9 cellular contexts compared by ENCODE assay signal in the genomic region with DNA sequence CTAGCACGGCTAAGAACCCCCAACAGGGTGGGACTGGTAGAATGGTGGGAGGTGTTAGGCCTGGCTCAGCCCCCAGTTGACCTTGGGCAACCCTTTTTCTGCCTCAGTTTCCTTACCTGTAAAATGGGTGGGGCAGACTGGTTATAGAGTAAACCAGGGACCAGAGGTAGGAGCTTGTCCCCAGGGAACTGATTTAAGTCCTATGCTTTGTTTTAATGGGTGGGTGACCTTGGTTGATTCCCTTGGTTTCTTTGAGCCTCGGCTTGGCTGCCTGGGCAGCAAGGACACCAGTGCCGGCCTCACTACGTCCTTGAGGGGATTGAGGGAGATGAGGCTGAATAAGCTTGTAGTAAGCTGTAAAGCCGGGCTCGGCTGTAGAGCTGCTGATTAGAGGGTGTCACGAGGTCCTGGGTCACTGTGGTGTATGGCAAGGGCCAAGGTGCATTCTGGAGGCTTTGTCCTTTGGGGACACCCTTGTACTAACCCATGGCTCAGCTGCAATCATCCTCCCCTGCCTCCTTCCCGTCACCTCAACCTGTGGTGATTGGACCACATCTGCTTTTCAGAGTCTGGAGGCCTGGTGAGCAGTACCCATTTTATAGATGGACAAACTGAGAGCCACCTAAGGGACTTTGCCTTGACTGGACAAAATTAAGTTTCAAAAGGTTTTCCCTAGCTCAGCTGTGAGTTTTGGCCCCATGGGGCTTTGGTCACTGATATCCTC. TPM values are rescaled to one million over a fixed set of nuclear protein-coding genes. Genes with fewer than 3 reads are reported as not detected.
DNase-seq lines count a peak whose midpoint lies in the region; ATAC-seq and TF ChIP-seq lines count a peak whose summit lies in the region.
"Had no signal": no experiment of that assay in that cellular context is flagged by ENCODE, and none has a peak within 500 bp of the region (broad histone marks: within the 10 kb centered on the region; RNA-seq: fewer than 3 reads in every experiment).

No MANE protein-coding gene starts in this region.

- peak overlapping the region; percentile 99 for H3K4me3 Mint-ChIP-seq in activated CD4-positive, alpha-beta T cell treated with anti-CD3 and anti-CD28 coated beads, Interleukin-2, amount 10 ng/mL, durations not matched to agents 24 days and 14 days
- H3K4me3 Mint-ChIP-seq in activated B cell treated with CpG ODN at 0.5 μM for 24 hours: peak overlapping the region; percentile 94

- no peak for ATAC-seq in activated B cell treated with CpG ODN at 0.5 μM for 24 hours (ENCODE audit: low read depth)
- ATAC-seq in GM21786 (IDR thresholded peaks at IDR 0.05; ENCODE audit: unreplicated experiment): no peak
- no peak for ATAC-seq in omental fat pad (ENCODE audit: low FRiP score)

- H3K4me1 ChIP-seq in iPS-20b (ENCODE audit: insufficient read depth, low read length): peaks cover 15% of the 10 kb centered on the region
- peaks cover 8 to 54% (median 42%) of the 10 kb centered on the region in 5 donors for H3K4me1 ChIP-seq in subcutaneous abdominal adipose tissue (ENCODE audit: control insufficient read depth in 5 of 5, insufficient read depth in 5 of 5, low read length in 5 of 5)

- CTCF ChIA-PET in activated B cell treated with CpG ODN at 0.5 μM for 24 hours (lab: Charles Lee): interaction anchor here (0.8 to 3.0 kb wide), 4 partner anchors 19 to 56 kb away, joined by 3 to 22 read pairs (median 4); no protein-coding TSS in a partner anchor

- DNase-seq in activated CD4-positive, alpha-beta T cell treated with anti-CD3 and anti-CD28 coated beads, Interleukin-2, amount 10 ng/mL, durations not matched to agents 24 days and 14 days: no peak
- no peak for DNase-seq in activated CD4-positive, alpha-beta T cell treated with anti-CD3 and anti-CD28 coated beads, Interleukin-2, amount 50 U/mL, for 4 hours
- DNase-seq in activated B cell treated with CpG ODN at 0.5 μM for 24 hours: no peak
- DNase-seq in AG20443 (ENCODE audit: low spot score): no peak
- DNase-seq in omental fat pad (ENCODE audit: low spot score): no peak

- POLR2A ChIA-PET in activated B cell treated with CpG ODN at 0.5 μM for 24 hours (lab: Charles Lee): interaction anchor here (1.2 to 16.3 kb wide), 2 partner anchors 23 to 226 kb away, joined by 3 to 377 read pairs; a partner anchor contains a TSS

- H3K27ac Mint-ChIP-seq in activated CD4-positive, alpha-beta T cell treated with anti-CD3 and anti-CD28 coated beads, Interleukin-2, amount 10 ng/mL, durations not matched to agents 24 days and 14 days: peak overlapping the region; percentile 40
- peak overlapping the region; percentile 59 for H3K27ac Mint-ChIP-seq in activated B cell treated with CpG ODN at 0.5 μM for 24 hours

- H3K9me3 Mint-ChIP-seq in activated CD4-positive, alpha-beta T cell treated with anti-CD3 and anti-CD28 coated beads, Interleukin-2, amount 10 ng/mL, durations not matched to agents 24 days and 14 days: no peaks in the 10 kb centered on the region
- no peaks in the 10 kb centered on the region for H3K9me3 Mint-ChIP-seq in activated B cell treated with CpG ODN at 0.5 μM for 24 hours

- no peaks in the 10 kb centered on the region for H3K9me3 ChIP-seq in iPS-20b (ENCODE audit: insufficient read depth, low read depth, low read length)
- H3K9me3 ChIP-seq in subcutaneous abdominal adipose tissue (ENCODE audit: control insufficient read depth in 5 of 5, low read length in 5 of 5): no peaks in the 10 kb centered on the region

- H3K27me3 ChIP-seq in iPS-20b (ENCODE audit: insufficient read depth, low read length) (peaks cover 4% of the 10 kb centered on the region; the same call in 1 of the 2 replicates), subcutaneous abdominal adipose tissue (ENCODE audit: control insufficient read depth in 5 of 5, insufficient read depth in 4 of 5, low read length in 5 of 5) (peaks cover 0 to 31% (median 6%) of the 10 kb centered on the region in 5 donors)

- H3K27ac ChIP-seq in iPS-20b (ENCODE audit: low read length) (no peak overlapping the region), subcutaneous abdominal adipose tissue (ENCODE audit: low read depth, low read length) (no peak overlapping the region)
- H3K27ac ChIP-seq: C4-2B had no signal

- H3K36me3 ChIP-seq in iPS-20b (ENCODE audit: insufficient read depth, low read depth, low read length) (peaks cover 7% of the 10 kb centered on the region; the same call in 1 of the 2 replicates), subcutaneous abdominal adipose tissue (ENCODE audit: control insufficient read depth in 5 of 5, insufficient read depth in 5 of 5, low read length in 5 of 5) (no peaks in the 10 kb centered on the region)

- H3K9ac ChIP-seq in iPS-20b (ENCODE audit: low read depth, low read length): peak overlapping the region; percentile 5; the same call in 1 of the 2 replicates
- H3K9ac ChIP-seq in subcutaneous abdominal adipose tissue (ENCODE audit: low read length in 5 of 5): peak overlapping the region in 3 of 5 donors; percentile 18 to 68 (median 60)

- H3K36me3 Mint-ChIP-seq in activated CD4-positive, alpha-beta T cell treated with anti-CD3 and anti-CD28 coated beads, Interleukin-2, amount 10 ng/mL, durations not matched to agents 24 days and 14 days (ENCODE audit: low read depth): peaks cover 16% of the 10 kb centered on the region
- peaks cover 32% of the 10 kb centered on the region for H3K36me3 Mint-ChIP-seq in activated B cell treated with CpG ODN at 0.5 μM for 24 hours (ENCODE audit: low read depth)

- H3K27me3 Mint-ChIP-seq in activated CD4-positive, alpha-beta T cell treated with anti-CD3 and anti-CD28 coated beads, Interleukin-2, amount 10 ng/mL, durations not matched to agents 24 days and 14 days: no peaks in the 10 kb centered on the region
- H3K27me3 Mint-ChIP-seq in activated B cell treated with CpG ODN at 0.5 μM for 24 hours: no peaks in the 10 kb centered on the region

- peaks cover 45% of the 10 kb centered on the region for H3K4me1 Mint-ChIP-seq in activated CD4-positive, alpha-beta T cell treated with anti-CD3 and anti-CD28 coated beads, Interleukin-2, amount 10 ng/mL, durations not matched to agents 24 days and 14 days
- peaks cover 68% of the 10 kb centered on the region for H3K4me1 Mint-ChIP-seq in activated B cell treated with CpG ODN at 0.5 μM for 24 hours

- peak overlapping the region; percentile 91 for H3K4me3 ChIP-seq in iPS-20b (ENCODE audit: low read length)
- H3K4me3 ChIP-seq in subcutaneous abdominal adipose tissue (ENCODE audit: low read depth in 1 of 5, low read length in 5 of 5): peak overlapping the region; percentile 29 to 86 (median 76)

- TF ChIP-seq CTCF in activated B cell treated with CpG ODN at 0.5 μM for 24 hours (IDR thresholded peaks at IDR 0.05): no peak
- no peak for TF ChIP-seq CTCF in omental fat pad (IDR thresholded peaks at IDR 0.05)

- intact Hi-C loops in activated CD4-positive, alpha-beta T cell treated with anti-CD3 and anti-CD28 coated beads, Interleukin-2, amount 10 ng/mL, durations not matched to agents 24 days and 14 days (cut with micrococcal nuclease): loop anchor here (10.0 kb wide), 2 partner anchors 230 to 540 kb away; a partner anchor contains a TSS
- intact Hi-C loops in activated B cell treated with CpG ODN at 0.5 μM for 24 hours (cut with micrococcal nuclease): loop anchor here (5.0 kb wide), 1 partner anchor 507 kb away; no protein-coding TSS in a partner anchor

RNA-seq across cellular contexts. Expression of a gene that starts 2.2 kb away (rescaled TPM):
- total RNA-seq in activated CD4-positive, alpha-beta T cell treated with anti-CD3 and anti-CD28 coated beads, Interleukin-2, amount 10 ng/mL, durations not matched to agents 24 days and 14 days: 53.9 and 63.7 TPM in 2 replicates
- 67.2 and 67.3 TPM in 2 replicates for total RNA-seq in activated B cell treated with CpG ODN at 0.5 μM for 24 hours
- total RNA-seq in omental fat pad: 10 to 100 TPM; 35.7 to 75.2 (median 56.4) TPM
